19 cellular contexts compared by ENCODE assay signal in genomic region chr12:27870939-27871338, GRCh38.
DNase-seq lines count a peak whose midpoint lies in the region; ATAC-seq and TF ChIP-seq lines count a peak whose summit lies in the region.
"Had no signal": no experiment of that assay in that cellular context is flagged by ENCODE, and none has a peak within 500 bp of the region (broad histone marks: within the 10 kb centered on the region; RNA-seq: fewer than 3 reads in every experiment).

No MANE protein-coding gene starts in this region.

- no peak overlapping the region for H3K9ac ChIP-seq in mesenchymal stem cell (ENCODE audit: low read length)

- H3K9me3 Mint-ChIP-seq in HFFc6 = no peaks in the 10 kb centered on the region; the same call in 1 of the 2 replicates
- peaks cover 0 to 13% (median 3%) of the 10 kb centered on the region in 9 donors for H3K9me3 Mint-ChIP-seq in naive thymus-derived CD8-positive, alpha-beta T cell
- H3K9me3 Mint-ChIP-seq: activated B cell treated with CpG ODN at 0.5 μM for 24 hours had no signal

- no peak overlapping the region for H4K91ac ChIP-seq in mesenchymal stem cell (ENCODE audit: low read length)

- H3K14ac ChIP-seq in mesenchymal stem cell (ENCODE audit: low read length in 2 of 2) = no peak overlapping the region

- no peak overlapping the region for H4K8ac ChIP-seq in mesenchymal stem cell (ENCODE audit: low read length)

- TF ChIP-seq CTCF in AG09309 (IDR thresholded peaks at IDR 0.05; ENCODE audit: control insufficient read depth, insufficient read depth, low read depth, low read length, missing control alignments) = no peak
- no peak for TF ChIP-seq CTCF in HFFc6 (IDR thresholded peaks at IDR 0.05)
- TF ChIP-seq CTCF in astrocyte of the cerebellum (IDR thresholded peaks at IDR 0.05; ENCODE audit: low read depth, low read length, missing control alignments) = no peak
- no peak for TF ChIP-seq CTCF in GM13976 (IDR thresholded peaks at IDR 0.05; ENCODE audit: borderline replicate concordance, control extremely low read depth, extremely low read depth, insufficient read depth, missing control alignments)

- WGBS in mesenchymal stem cell = 87% methylated on average over 4 of the region's 4 CpGs

- H3K27me3 ChIP-seq in mesenchymal stem cell (ENCODE audit: control insufficient read depth in 1 of 2, insufficient read depth in 1 of 2, low read length in 2 of 2) = no peaks in the 10 kb centered on the region
- H3K27me3 ChIP-seq: upper lobe of right lung had no signal

- peaks cover 51% of the 10 kb centered on the region for H3K4me1 Mint-ChIP-seq in HFFc6 (ENCODE audit: low read depth)
- H3K4me1 Mint-ChIP-seq in naive thymus-derived CD8-positive, alpha-beta T cell = no peaks in the 10 kb centered on the region
- H3K4me1 Mint-ChIP-seq: activated B cell treated with CpG ODN at 0.5 μM for 24 hours; stimulated activated naive B cell treated with anti-CD40 and anti-IgM and Interleukin-4, amounts not matched to agents 10 μg/mL and 1 μg/mL and 100 μg/mL, for 72 hours had no signal

- H3K36me3 Mint-ChIP-seq in HFFc6 (ENCODE audit: low read depth) = no peaks in the 10 kb centered on the region
- H3K36me3 Mint-ChIP-seq in naive thymus-derived CD8-positive, alpha-beta T cell = peaks cover 0 to 8% (median 0%) of the 10 kb centered on the region in 3 donors
- H3K36me3 Mint-ChIP-seq: activated CD8-positive, alpha-beta memory T cell treated with anti-CD3 and anti-CD28 coated beads, Interleukin-2, amount 10 ng/mL, durations not matched to agents 7 days and 5 days; stimulated activated naive B cell treated with anti-CD40 and anti-IgM and Interleukin-4, amounts not matched to agents 10 μg/mL and 1 μg/mL and 100 μg/mL, for 72 hours had no signal

- H3K4me2 ChIP-seq in mesenchymal stem cell (ENCODE audit: low read length, poor library complexity, severe bottlenecking) = no peak overlapping the region
- H3K4me2 ChIP-seq: PC-9 had no signal

- H3K27me3 Mint-ChIP-seq in HFFc6 (ENCODE audit: insufficient read depth) = peaks cover 2% of the 10 kb centered on the region
- H3K27me3 Mint-ChIP-seq in naive thymus-derived CD8-positive, alpha-beta T cell = peaks cover 0 to 4% (median 0%) of the 10 kb centered on the region in 5 donors
- H3K27me3 Mint-ChIP-seq: activated B cell treated with CpG ODN at 0.5 μM for 24 hours had no signal

- no peak overlapping the region for H2BK12ac ChIP-seq in mesenchymal stem cell (ENCODE audit: low read length in 2 of 2)

- no peak overlapping the region for H2AK5ac ChIP-seq in mesenchymal stem cell (ENCODE audit: low read length, severe bottlenecking)

- no peak overlapping the region for H2BK15ac ChIP-seq in mesenchymal stem cell (ENCODE audit: low read depth, poor library complexity, severe bottlenecking)

- no peak overlapping the region for H3K4me3 ChIP-seq in AG09309 (ENCODE audit: control insufficient read depth, low read depth, low read length)
- H3K4me3 ChIP-seq in astrocyte of the cerebellum (ENCODE audit: low read depth, low read length) = no peak overlapping the region
- H3K4me3 ChIP-seq in mesenchymal stem cell (ENCODE audit: insufficient read depth in 1 of 2, low read depth in 1 of 2, low read length in 2 of 2) = no peak overlapping the region
- H3K4me3 ChIP-seq: PC-9, upper lobe of right lung had no signal

- H3K9me3 ChIP-seq in mesenchymal stem cell (ENCODE audit: control insufficient read depth, low read length) = no peaks in the 10 kb centered on the region
- H3K9me3 ChIP-seq: upper lobe of right lung had no signal

- DNase-seq in AG09309 (ENCODE audit: low read depth) (peak; percentile 46), HFFc6 (peak; percentile 69), astrocyte of the cerebellum (ENCODE audit: low read depth) (peak; percentile 86), mesenchymal stem cell (peak; percentile 43), SKM-1 (lab: John Stamatoyannopoulos, UW; ENCODE audit: unreplicated experiment) (no peak), GM13976 (ENCODE audit: low spot score) (no peak)
- no peak for DNase-seq in naive thymus-derived CD8-positive, alpha-beta T cell
- DNase-seq: activated B cell treated with CpG ODN at 0.5 μM for 24 hours; activated CD8-positive, alpha-beta memory T cell treated with anti-CD3 and anti-CD28 coated beads, Interleukin-2, amount 10 ng/mL, durations not matched to agents 7 days and 5 days; C1 segment of cervical spinal cord; central memory CD4-positive, alpha-beta T cell; islet precursor cell; NCI-H2081 treated with DMSO at 0.1 percent for 48 hours; nucleus accumbens; PC-9; small intestine; stimulated activated naive B cell treated with anti-CD40 and anti-IgM and Interleukin-4, amounts not matched to agents 10 μg/mL and 1 μg/mL and 100 μg/mL, for 72 hours; upper lobe of right lung had no signal

- ATAC-seq in GM21717 (IDR thresholded peaks at IDR 0.05; ENCODE audit: unreplicated experiment) = no peak
- ATAC-seq in naive thymus-derived CD8-positive, alpha-beta T cell = no peak
- ATAC-seq: activated CD8-positive, alpha-beta memory T cell treated with anti-CD3 and anti-CD28 coated beads, Interleukin-2, amount 10 ng/mL, durations not matched to agents 7 days and 5 days; stimulated activated naive B cell treated with anti-CD40 and anti-IgM and Interleukin-4, amounts not matched to agents 10 μg/mL and 1 μg/mL and 100 μg/mL, for 72 hours; upper lobe of right lung had no signal

- POLR2A ChIA-PET in naive thymus-derived CD8-positive, alpha-beta T cell (lab: Charles Lee) = no interaction called here

- H3K27ac Mint-ChIP-seq in HFFc6 = peak overlapping the region; percentile 38; the same call in 1 of the 2 replicates
- H3K27ac Mint-ChIP-seq in naive thymus-derived CD8-positive, alpha-beta T cell = no peak overlapping the region
- H3K27ac Mint-ChIP-seq: activated B cell treated with CpG ODN at 0.5 μM for 24 hours; activated CD8-positive, alpha-beta memory T cell treated with anti-CD3 and anti-CD28 coated beads, Interleukin-2, amount 10 ng/mL, durations not matched to agents 7 days and 5 days; stimulated activated naive B cell treated with anti-CD40 and anti-IgM and Interleukin-4, amounts not matched to agents 10 μg/mL and 1 μg/mL and 100 μg/mL, for 72 hours had no signal

- H3K4ac ChIP-seq in mesenchymal stem cell (ENCODE audit: low read depth in 1 of 2, low read length in 2 of 2) = no peak overlapping the region

- H2AFZ ChIP-seq in mesenchymal stem cell (ENCODE audit: low read depth, low read length) = no peak overlapping the region
- H2AFZ ChIP-seq: PC-9 had no signal

- peaks cover 8% of the 10 kb centered on the region for H3K4me1 ChIP-seq in mesenchymal stem cell (ENCODE audit: control insufficient read depth, insufficient read depth, low read depth, low read length)
- H3K4me1 ChIP-seq: upper lobe of right lung had no signal

- H2BK5ac ChIP-seq in mesenchymal stem cell (ENCODE audit: low read depth, low read length, poor library complexity, severe bottlenecking) = no peak overlapping the region

- H3K27ac ChIP-seq in mesenchymal stem cell (ENCODE audit: low read length, poor library complexity, severe bottlenecking) = no peak overlapping the region
- H3K27ac ChIP-seq: PC-9, upper lobe of right lung had no signal

- in situ Hi-C loops in astrocyte of the cerebellum (cut with HindIII; ENCODE audit: low sequenced_read_pairs) = no loop called here
- in situ Hi-C loops in GM13976 (cut with MboI; ENCODE audit: low sequenced_read_pairs, unreplicated experiment) = no loop called here

- no peak overlapping the region for H3K23ac ChIP-seq in mesenchymal stem cell (ENCODE audit: low read length in 2 of 2)

- no peaks in the 10 kb centered on the region for H3K36me3 ChIP-seq in mesenchymal stem cell (ENCODE audit: control insufficient read depth in 1 of 2, insufficient read depth in 2 of 2, low read depth in 1 of 2, low read length in 2 of 2)
- H3K36me3 ChIP-seq: upper lobe of right lung had no signal

- H2BK120ac ChIP-seq in mesenchymal stem cell (ENCODE audit: low read depth, low read length) = no peak overlapping the region

- H3K79me1 ChIP-seq in mesenchymal stem cell (replicated peaks; ENCODE audit: low read length, poor library complexity, severe bottlenecking) = no peaks in the 10 kb centered on the region

- no peak overlapping the region for H3K4me3 Mint-ChIP-seq in HFFc6
- no peak overlapping the region for H3K4me3 Mint-ChIP-seq in naive thymus-derived CD8-positive, alpha-beta T cell
- H3K4me3 Mint-ChIP-seq: activated B cell treated with CpG ODN at 0.5 μM for 24 hours; activated CD8-positive, alpha-beta memory T cell treated with anti-CD3 and anti-CD28 coated beads, Interleukin-2, amount 10 ng/mL, durations not matched to agents 7 days and 5 days; stimulated activated naive B cell treated with anti-CD40 and anti-IgM and Interleukin-4, amounts not matched to agents 10 μg/mL and 1 μg/mL and 100 μg/mL, for 72 hours had no signal

- no peak overlapping the region for H3K18ac ChIP-seq in mesenchymal stem cell (ENCODE audit: low read depth in 1 of 2, low read length in 2 of 2)

Comparison
In these comparisons a context has a peak if more than half of its experiments do, and no peak if none do; other contexts are left out.
1. DNase-seq: peak in AG09309 (single experiment), HFFc6 (single experiment), astrocyte of the cerebellum (single experiment) and mesenchymal stem cell (single experiment); none in naive thymus-derived CD8-positive, alpha-beta T cell (0 of 10), SKM-1 (single experiment) and GM13976 (single experiment).